Comparison of ENCODE assay signal across 8 cellular contexts in the genomic region with DNA sequence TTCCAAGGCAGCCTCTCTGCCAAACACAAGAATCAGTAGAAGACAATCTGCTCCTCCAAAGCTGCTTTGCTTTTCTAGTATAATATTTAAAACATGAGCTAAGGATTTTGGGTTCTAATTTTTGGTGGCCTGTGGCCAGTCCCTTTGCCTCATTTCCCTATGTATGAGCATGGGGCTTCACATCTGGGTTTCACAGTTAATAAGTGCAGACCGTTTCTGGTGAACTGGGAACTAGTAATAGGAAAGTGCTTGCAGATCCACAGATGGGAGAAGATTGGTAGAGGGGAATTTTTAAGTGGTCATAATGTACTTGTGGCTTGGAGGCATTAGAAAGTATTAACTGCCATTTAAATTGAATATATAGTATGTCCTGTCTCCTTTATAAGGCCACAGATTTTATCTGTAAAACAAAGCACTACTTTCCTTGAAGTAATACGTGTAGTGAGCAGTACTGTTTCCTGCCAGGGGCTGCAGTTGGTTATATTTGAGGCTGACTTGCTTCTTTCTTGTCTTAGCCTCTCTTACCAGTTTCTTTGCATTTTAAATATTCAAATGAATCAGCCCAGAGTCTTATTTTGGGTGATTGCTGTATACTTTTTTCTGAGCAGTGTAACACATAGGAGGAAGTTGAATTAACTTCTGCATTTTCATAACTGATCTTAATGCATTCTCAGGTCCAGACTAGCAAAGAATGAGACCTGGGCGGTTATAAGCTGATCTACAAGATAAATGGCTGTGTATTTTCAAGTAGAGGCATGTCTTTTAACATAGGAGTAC. TPM values are rescaled to one million over a fixed set of nuclear protein-coding genes. Genes with fewer than 3 reads are reported as not detected.
DNase-seq lines count a peak whose midpoint lies in the region; ATAC-seq and TF ChIP-seq lines count a peak whose summit lies in the region.

No MANE protein-coding gene starts in this region.

- peak overlapping the region; percentile 94; the same call in 1 of the 2 replicates for H3K4ac ChIP-seq in IMR-90 (ENCODE audit: low read depth, low read length)

- BruUV-seq in IMR-90 (replicated peaks; lab: Mats Ljungman, UMichigan) = TSS peak; percentile 22

- H3K79me1 ChIP-seq in IMR-90 (ENCODE audit: low read depth in 1 of 2, low read length in 2 of 2) = peaks cover 0 to 33% of the 10 kb centered on the region in 2 experiments; a peak in 2 of 4 replicates

- ATAC-seq in GM21447 (IDR thresholded peaks at IDR 0.05; ENCODE audit: unreplicated experiment) (peak; percentile 52), IMR-90 (ENCODE audit: low read depth) (no peak)

- H3K18ac ChIP-seq in IMR-90 (ENCODE audit: low read depth, low read length) = no peak overlapping the region; the same call in 1 of the 2 replicates

- WGBS in IMR-90 (ENCODE audit: extremely low coverage in 2 of 2, insufficient read length in 1 of 2), 2 experiments = no CpG with 5 or more reads among the region's 3 CpGs
- 4% methylated on average over 3 of the region's 3 CpGs for WGBS in thymus

- peaks cover 56% of the 10 kb centered on the region for H3K36me3 Mint-ChIP-seq in activated naive CD4-positive, alpha-beta T cell treated with anti-CD3 and anti-CD28 coated beads, Interleukin-2, amount 10 ng/mL, durations not matched to agents 7 days and 5 days

- H3K4me1 ChIP-seq in IMR-90 (ENCODE audit: control insufficient read depth, insufficient read depth, low read length) = peaks cover 17% of the 10 kb centered on the region
- H3K4me1 ChIP-seq in thymus (ENCODE audit: control insufficient read depth, insufficient read depth, low read length) = peaks cover 25% of the 10 kb centered on the region

- H2BK20ac ChIP-seq in IMR-90 (ENCODE audit: low read depth, low read length) = no peak overlapping the region

- H3K27me3 ChIP-seq in IMR-90 (ENCODE audit: control insufficient read depth, insufficient read depth, low read length) (no peaks in the 10 kb centered on the region), layer of hippocampus (ENCODE audit: control insufficient read depth, insufficient read depth, low read length) (no peaks in the 10 kb centered on the region), thymus (ENCODE audit: control insufficient read depth, insufficient read depth) (no peaks in the 10 kb centered on the region)

- peaks cover 16% of the 10 kb centered on the region for H3K9me1 ChIP-seq in IMR-90 (ENCODE audit: insufficient read depth, low read length)

- peak overlapping the region; percentile 83 for H3K56ac ChIP-seq in IMR-90 (ENCODE audit: extremely low read depth, insufficient read depth, low read length)

- H2AFZ ChIP-seq in IMR-90 (replicated peaks; ENCODE audit: low read length, poor library complexity) = no peak overlapping the region

- peak overlapping the region; percentile 99 for H3K4me3 Mint-ChIP-seq in activated naive CD4-positive, alpha-beta T cell treated with anti-CD3 and anti-CD28 coated beads, Interleukin-2, amount 10 ng/mL, durations not matched to agents 7 days and 5 days

- H3K4me3 ChIP-seq in IMR-90 (ENCODE audit: insufficient read depth, low read depth, low read length) (peak overlapping the region; percentile 97), thymus (ENCODE audit: low read length) (peak overlapping the region; percentile 99)

- H4K20me1 ChIP-seq in IMR-90 (ENCODE audit: insufficient read depth, low read length) = peaks cover 60% of the 10 kb centered on the region

- H3K36me3 ChIP-seq in IMR-90 (ENCODE audit: control insufficient read depth, insufficient read depth, low read length) (peaks cover 4% of the 10 kb centered on the region), thymus (ENCODE audit: control insufficient read depth, insufficient read depth) (no peaks in the 10 kb centered on the region)

- DNase-seq in IMR-90 = no peak
- DNase-seq in activated naive CD4-positive, alpha-beta T cell treated with anti-CD3 and anti-CD28 coated beads, Interleukin-2, amount 10 ng/mL, durations not matched to agents 7 days and 5 days = peak; percentile 56
- DNase-seq in activated CD8-positive, alpha-beta memory T cell treated with anti-CD3 and anti-CD28 coated beads, Interleukin-2, amount 50 U/mL, for 48 hours = no peak
- no peak for DNase-seq in NCI-H1048 (lab: John Stamatoyannopoulos, UW)

- peak overlapping the region; percentile 90 for H3K27ac Mint-ChIP-seq in activated naive CD4-positive, alpha-beta T cell treated with anti-CD3 and anti-CD28 coated beads, Interleukin-2, amount 10 ng/mL, durations not matched to agents 7 days and 5 days

- in situ Hi-C loops in IMR-90 (cut with MboI; ENCODE audit: low sequenced_read_pairs) = no loop called here

- no peaks in the 10 kb centered on the region for H3K9me3 Mint-ChIP-seq in activated naive CD4-positive, alpha-beta T cell treated with anti-CD3 and anti-CD28 coated beads, Interleukin-2, amount 10 ng/mL, durations not matched to agents 7 days and 5 days

- H4K5ac ChIP-seq in IMR-90 (ENCODE audit: low read depth, low read length) = no peak overlapping the region

- CTCF ChIA-PET in IMR-90 (lab: Yijun Ruan, JAX) = no interaction called here
- CTCF ChIA-PET in activated naive CD4-positive, alpha-beta T cell treated with anti-CD3 and anti-CD28 coated beads, Interleukin-2, amount 10 ng/mL, durations not matched to agents 7 days and 5 days (lab: Charles Lee) = interaction anchor here (1.3 to 2.0 kb wide), 2 partner anchors 9 to 11 kb away, joined by 3 to 6 read pairs; no protein-coding TSS in a partner anchor

- peak overlapping the region; percentile 59 to 68; a peak in 2 of 4 replicates for H4K8ac ChIP-seq in IMR-90 (ENCODE audit: low read depth in 2 of 2, low read length in 2 of 2)

- no peak overlapping the region for H2BK15ac ChIP-seq in IMR-90 (ENCODE audit: low read depth, low read length)

- H2AK9ac ChIP-seq in IMR-90 (replicated peaks; ENCODE audit: low read depth, low read length, poor library complexity) = no peak overlapping the region

- H3K23ac ChIP-seq in IMR-90 (ENCODE audit: low read depth, low read length) = peak overlapping the region; percentile 91

- H3K27ac ChIP-seq in IMR-90 (ENCODE audit: insufficient read depth, low read length) (peak overlapping the region; percentile 87), layer of hippocampus (ENCODE audit: low read depth, low read length) (peak overlapping the region; percentile 83), thymus (ENCODE audit: low read depth) (peak overlapping the region; percentile 97)

- TF ChIP-seq POLR2A in GM10847 (IDR thresholded peaks at IDR 0.05; ENCODE audit: extremely low read depth, insufficient read length) (peak; percentile 23), IMR-90 (IDR thresholded peaks at IDR 0.05; ENCODE audit: low read depth, low read length) (no peak)

- TF ChIP-seq RAD21 in IMR-90 (IDR thresholded peaks at IDR 0.05; ENCODE audit: low read length) = no peak

- intact Hi-C loops in IMR-90 (cut with micrococcal nuclease) = no loop called here

- H3K27me3 Mint-ChIP-seq in activated naive CD4-positive, alpha-beta T cell treated with anti-CD3 and anti-CD28 coated beads, Interleukin-2, amount 10 ng/mL, durations not matched to agents 7 days and 5 days = peaks cover 5% of the 10 kb centered on the region

- H2AK5ac ChIP-seq in IMR-90 (ENCODE audit: low read depth, low read length) = no peak overlapping the region

- H3K9ac ChIP-seq in IMR-90 (ENCODE audit: low read depth, low read length) = peak overlapping the region; percentile 94

- H3K14ac ChIP-seq in IMR-90 (replicated peaks; ENCODE audit: low read depth, low read length) = peak overlapping the region; percentile 84

- no peak overlapping the region for H4K91ac ChIP-seq in IMR-90 (ENCODE audit: insufficient read depth, low read depth, low read length)

- TF ChIP-seq CTCF in IMR-90 (conservative IDR thresholded peaks at IDR 0.05; ENCODE audit: low read depth, low read length) = no peak

- H2BK120ac ChIP-seq in IMR-90 (ENCODE audit: low read depth, low read length) = no peak overlapping the region

- H3K4me2 ChIP-seq in IMR-90 (ENCODE audit: low read depth, low read length) = peak overlapping the region; percentile 99

- dilution Hi-C loops in IMR-90 (cut with HindIII; ENCODE audit: low sequenced_read_pairs, unreplicated experiment) = no loop called here

- POLR2A ChIA-PET in IMR-90 (lab: Charles Lee; ENCODE audit: unreplicated experiment) = no interaction called here

- H2BK5ac ChIP-seq in IMR-90 (ENCODE audit: low read depth, low read length, poor library complexity, severe bottlenecking) = peak overlapping the region; percentile 88

- peaks cover 58% of the 10 kb centered on the region for H3K4me1 Mint-ChIP-seq in activated naive CD4-positive, alpha-beta T cell treated with anti-CD3 and anti-CD28 coated beads, Interleukin-2, amount 10 ng/mL, durations not matched to agents 7 days and 5 days

- H3K9me3 ChIP-seq in IMR-90 (ENCODE audit: control insufficient read depth, insufficient read depth, low read length) = no peaks in the 10 kb centered on the region
- H3K9me3 ChIP-seq in thymus (ENCODE audit: control insufficient read depth) = no peaks in the 10 kb centered on the region

RNA-seq across cellular contexts. Expression of gene ARPC2, which starts 1.6 kb away (rescaled TPM):
- total RNA-seq in IMR-90 (2012; rRNA removed) = 635 and 696 TPM in 2 replicates
- 544 and 561 TPM in 2 replicates for polyA plus RNA-seq in IMR-90 (2012; rRNA removed)
- polyA plus RNA-seq in IMR-90 (2012; cell fraction: cytosol; rRNA removed) = 259 and 280 TPM in 2 replicates
- 120 and 334 TPM in 2 replicates for polyA plus RNA-seq in IMR-90 (2012; cell fraction: nucleus; rRNA removed; ENCODE audit: low replicate concordance)
- 292 TPM for polyA plus RNA-seq in thymus

RNA-seq across cellular contexts. Expression of gene GPBAR1, which starts 42.2 kb away (rescaled TPM):
- under 0.01 TPM in 1 of 2 replicates, not detected in the other for total RNA-seq in IMR-90 (2012; rRNA removed)
- polyA plus RNA-seq in IMR-90 (2012; rRNA removed) (0.13 and 0.21 TPM in 2 replicates), thymus (1.0 TPM)
- 0.05 and 0.13 TPM in 2 replicates for polyA plus RNA-seq in IMR-90 (2012; cell fraction: cytosol; rRNA removed)
- 0.56 and 2.4 TPM in 2 replicates for polyA plus RNA-seq in IMR-90 (2012; cell fraction: nucleus; rRNA removed; ENCODE audit: low replicate concordance)

RNA-seq across cellular contexts. Expression of gene AAMP, which starts 51.3 kb away (rescaled TPM):
- 112 and 118 TPM in 2 replicates for total RNA-seq in IMR-90 (2012; rRNA removed)
- polyA plus RNA-seq in IMR-90 (2012; rRNA removed) (104 and 108 TPM in 2 replicates), thymus (67.2 TPM)
- 132 and 175 TPM in 2 replicates for polyA plus RNA-seq in IMR-90 (2012; cell fraction: cytosol; rRNA removed)
- polyA plus RNA-seq in IMR-90 (2012; cell fraction: nucleus; rRNA removed; ENCODE audit: low replicate concordance) = 140 and 213 TPM in 2 replicates

RNA-seq across cellular contexts. Expression of gene PNKD, which starts 51.7 kb away (rescaled TPM):
- total RNA-seq in IMR-90 (2012; rRNA removed) = 19.2 and 22.2 TPM in 2 replicates
- polyA plus RNA-seq in IMR-90 (2012; rRNA removed) (68.5 and 70.1 TPM in 2 replicates), thymus (76.1 TPM)
- polyA plus RNA-seq in IMR-90 (2012; cell fraction: cytosol; rRNA removed) = 86.1 and 87.9 TPM in 2 replicates
- 29.9 and 38.4 TPM in 2 replicates for polyA plus RNA-seq in IMR-90 (2012; cell fraction: nucleus; rRNA removed; ENCODE audit: low replicate concordance)

RNA-seq across cellular contexts. Expression of gene CXCR1, which starts 51.8 kb away (rescaled TPM):
- not detected in 2 replicates for total RNA-seq in IMR-90 (2012; rRNA removed)
- polyA plus RNA-seq in IMR-90 (2012; rRNA removed) = not detected in 2 replicates
- not detected in 2 replicates for polyA plus RNA-seq in IMR-90 (2012; cell fraction: cytosol; rRNA removed)
- polyA plus RNA-seq in IMR-90 (2012; cell fraction: nucleus; rRNA removed; ENCODE audit: low replicate concordance) = not detected in 2 replicates
- polyA plus RNA-seq in thymus = 0.37 TPM
